Comparison of ENCODE assay signal across 20 cellular contexts in genomic region chr18:79832169-79832568, GRCh38. TPM values are rescaled to one million over a fixed set of nuclear protein-coding genes. Genes with fewer than 3 reads are reported as not detected.
A peak's percentile ranks its signal among the peaks of the same experiment; 100 is the strongest.
DNase-seq lines count a peak whose midpoint lies in the region; ATAC-seq, FAIRE-seq and TF ChIP-seq lines count a peak whose summit lies in the region.
"Had no signal": no experiment of that assay in that cellular context is flagged by ENCODE, and none has a peak within 500 bp of the region (broad histone marks: within the 10 kb centered on the region; RNA-seq: fewer than 3 reads in every experiment).

No MANE protein-coding gene starts in this region.

- H3K9me3 ChIP-seq in H1 (ENCODE audit: insufficient read depth in 2 of 2, low read depth in 1 of 2, low read length in 1 of 2) (peaks cover 0 to 3% of the 10 kb centered on the region in 2 experiments; a peak in 1 of 4 replicates), ovary (no peaks in the 10 kb centered on the region)

- H2BK120ac ChIP-seq in H1 (replicated peaks; ENCODE audit: low read depth, low read length), result no peak overlapping the region
- no peak overlapping the region for H2BK120ac ChIP-seq in mesendoderm (ENCODE audit: low read depth, low read length)

- no peaks in the 10 kb centered on the region for H3K9me3 Mint-ChIP-seq in activated CD8-positive, alpha-beta T cell treated with anti-CD3 and anti-CD28 coated beads, Interleukin-2, amount 10 ng/mL, durations not matched to agents 7 days and 5 days (ENCODE audit: insufficient read depth)
- no peaks in the 10 kb centered on the region for H3K9me3 Mint-ChIP-seq in activated CD8-positive, alpha-beta T cell treated with anti-CD3 and anti-CD28 coated beads for 36 hours
- no peaks in the 10 kb centered on the region for H3K9me3 Mint-ChIP-seq in activated T-helper 2 cell treated with anti-CD3 and anti-CD28 coated beads, Interferon-gamma antibody, Interleukin-2, Interleukin-4, amounts not matched to agents 10 μg/mL and 5 μg/mL and 100 μg/mL, durations not matched to agents 14 hours and 24 hours and 36 hours
- H3K9me3 Mint-ChIP-seq: CD4-positive, alpha-beta T cell had no signal

- no peak overlapping the region for H2AFZ ChIP-seq in H1 (ENCODE audit: low read length)

- intact Hi-C loops in activated CD8-positive, alpha-beta T cell treated with anti-CD3 and anti-CD28 coated beads for 36 hours (cut with micrococcal nuclease), result no loop called here
- intact Hi-C loops in activated T-helper 2 cell treated with anti-CD3 and anti-CD28 coated beads, Interferon-gamma antibody, Interleukin-2, Interleukin-4, amounts not matched to agents 10 μg/mL and 5 μg/mL and 100 μg/mL, durations not matched to agents 14 hours and 24 hours and 36 hours (cut with micrococcal nuclease), result no loop called here
- intact Hi-C loops in ovary (cut with DNase I), result no loop called here

- H3K56ac ChIP-seq in H1 (replicated peaks; ENCODE audit: insufficient read length, low read depth, low read length) (no peak overlapping the region), mesendoderm (ENCODE audit: low read length) (no peak overlapping the region)

- no peak overlapping the region for H3K4ac ChIP-seq in H1 (replicated peaks; ENCODE audit: insufficient read length, low read depth, low read length)
- H3K4ac ChIP-seq in mesendoderm (ENCODE audit: low read depth, low read length), result no peak overlapping the region

- FAIRE-seq in H1 (lab: Jason Lieb, UNC), result no peak
- FAIRE-seq: G401.6, GM12892 had no signal

- peaks cover 2% of the 10 kb centered on the region; the same call in 1 of the 2 replicates for H3K23me2 ChIP-seq in H1 (ENCODE audit: low read depth, low read length)

- no peaks in the 10 kb centered on the region for H3K36me3 Mint-ChIP-seq in activated CD8-positive, alpha-beta T cell treated with anti-CD3 and anti-CD28 coated beads, Interleukin-2, amount 10 ng/mL, durations not matched to agents 7 days and 5 days (ENCODE audit: low read depth)
- no peaks in the 10 kb centered on the region for H3K36me3 Mint-ChIP-seq in activated CD8-positive, alpha-beta T cell treated with anti-CD3 and anti-CD28 coated beads for 36 hours (ENCODE audit: low read depth)
- no peaks in the 10 kb centered on the region for H3K36me3 Mint-ChIP-seq in activated T-helper 2 cell treated with anti-CD3 and anti-CD28 coated beads, Interferon-gamma antibody, Interleukin-2, Interleukin-4, amounts not matched to agents 10 μg/mL and 5 μg/mL and 100 μg/mL, durations not matched to agents 14 hours and 24 hours and 36 hours (ENCODE audit: low read depth)

- TF ChIP-seq EP300 in H1 (IDR thresholded peaks at IDR 0.05; ENCODE audit: borderline replicate concordance in 1 of 2, low read depth in 2 of 2, low read length in 2 of 2), result no peak
- TF ChIP-seq EP300 in ovary (IDR thresholded peaks at IDR 0.05), result no peak

- H2AK5ac ChIP-seq in H1 (ENCODE audit: low read depth, low read length), result peak overlapping the region; percentile 59
- no peak overlapping the region for H2AK5ac ChIP-seq in mesendoderm (ENCODE audit: low read length)

- H3K27me3 Mint-ChIP-seq in activated CD8-positive, alpha-beta T cell treated with anti-CD3 and anti-CD28 coated beads, Interleukin-2, amount 10 ng/mL, durations not matched to agents 7 days and 5 days (ENCODE audit: low read depth), result peaks cover 13% of the 10 kb centered on the region
- peaks cover 13% of the 10 kb centered on the region for H3K27me3 Mint-ChIP-seq in activated CD8-positive, alpha-beta T cell treated with anti-CD3 and anti-CD28 coated beads for 36 hours
- peaks cover 6% of the 10 kb centered on the region for H3K27me3 Mint-ChIP-seq in activated T-helper 2 cell treated with anti-CD3 and anti-CD28 coated beads, Interferon-gamma antibody, Interleukin-2, Interleukin-4, amounts not matched to agents 10 μg/mL and 5 μg/mL and 100 μg/mL, durations not matched to agents 14 hours and 24 hours and 36 hours (ENCODE audit: low read depth)

- no peaks in the 10 kb centered on the region for H3K4me1 Mint-ChIP-seq in activated CD8-positive, alpha-beta T cell treated with anti-CD3 and anti-CD28 coated beads, Interleukin-2, amount 10 ng/mL, durations not matched to agents 7 days and 5 days (ENCODE audit: low read depth)
- H3K4me1 Mint-ChIP-seq in activated CD8-positive, alpha-beta T cell treated with anti-CD3 and anti-CD28 coated beads for 36 hours (ENCODE audit: low read depth), result no peaks in the 10 kb centered on the region
- no peaks in the 10 kb centered on the region for H3K4me1 Mint-ChIP-seq in activated T-helper 2 cell treated with anti-CD3 and anti-CD28 coated beads, Interferon-gamma antibody, Interleukin-2, Interleukin-4, amounts not matched to agents 10 μg/mL and 5 μg/mL and 100 μg/mL, durations not matched to agents 14 hours and 24 hours and 36 hours (ENCODE audit: low read depth)

- TF ChIP-seq CTCF in activated CD8-positive, alpha-beta T cell treated with anti-CD3 and anti-CD28 coated beads for 36 hours (IDR thresholded peaks at IDR 0.05), result no peak
- no peak for TF ChIP-seq CTCF in H1 (IDR thresholded peaks at IDR 0.05; ENCODE audit: control extremely low read depth in 1 of 3, insufficient read depth in 1 of 3, low read depth in 1 of 3, low read length in 3 of 3)
- TF ChIP-seq CTCF in ovary (IDR thresholded peaks at IDR 0.05), result no peak

- H3K79me2 ChIP-seq in H1 (ENCODE audit: control insufficient read depth in 1 of 2, insufficient read depth in 2 of 2, low read length in 2 of 2) (no peaks in the 10 kb centered on the region), mesendoderm (ENCODE audit: control insufficient read depth, insufficient read depth, low read length) (no peaks in the 10 kb centered on the region)

- H4K20me1 ChIP-seq in H1 (replicated peaks in 1 of 2; ENCODE audit: control insufficient read depth in 1 of 2, insufficient read depth in 2 of 2, low read length in 2 of 2), result peaks cover 0 to 4% of the 10 kb centered on the region in 2 experiments

- H3K9ac ChIP-seq in H1 (replicated peaks in 1 of 4; ENCODE audit: extremely low read depth in 1 of 4, low read depth in 3 of 4, low read length in 3 of 4), result no peak overlapping the region
- no peak overlapping the region for H3K9ac ChIP-seq in mesendoderm (ENCODE audit: low read length)

- H3K4me2 ChIP-seq in H1 (ENCODE audit: insufficient read depth in 1 of 2, low read depth in 2 of 2, low read length in 2 of 2) (no peak overlapping the region), mesendoderm (ENCODE audit: low read length) (no peak overlapping the region)

- no peak overlapping the region for H3K14ac ChIP-seq in H1 (ENCODE audit: insufficient read length)

- H2BK15ac ChIP-seq in H1 (ENCODE audit: low read length) (no peak overlapping the region), mesendoderm (replicated peaks; ENCODE audit: low read depth) (no peak overlapping the region)

- H3K79me1 ChIP-seq in H1 (ENCODE audit: low read depth, low read length), result 0 out of 2 replicates have a peak, but pooled peaks cover 3% of the 10 kb centered on the region
- H3K79me1 ChIP-seq in mesendoderm (ENCODE audit: low read length), result no peaks in the 10 kb centered on the region

- DNase-seq in activated CD8-positive, alpha-beta T cell treated with anti-CD3 and anti-CD28 coated beads, Interleukin-2, amount 10 ng/mL, durations not matched to agents 7 days and 5 days, result no peak
- DNase-seq in activated CD8-positive, alpha-beta T cell treated with anti-CD3 and anti-CD28 coated beads for 36 hours, result no peak
- DNase-seq in H1 (ENCODE audit: low read depth in 1 of 2, low spot score in 2 of 2) (no peak), mesendoderm (no peak), NCI-H446 treated with DMSO at 0.1 percent for 48 hours (lab: John Stamatoyannopoulos, UW) (no peak), ovary (no peak)
- no peak for DNase-seq in activated T-helper 2 cell treated with anti-CD3 and anti-CD28 coated beads, Interferon-gamma antibody, Interleukin-2, Interleukin-4, amounts not matched to agents 10 μg/mL and 5 μg/mL and 100 μg/mL, durations not matched to agents 14 hours and 24 hours and 36 hours (ENCODE audit: low spot score)
- DNase-seq: ACHN; C1 segment of cervical spinal cord; Calu3; CD4-positive, alpha-beta T cell; DMS 273 treated with DMSO at 0.1 percent for 48 hours; DMS79 treated with DMSO at 0.1 percent for 48 hours; EL had no signal

- H3K23ac ChIP-seq in H1 (ENCODE audit: insufficient read length), result no peak overlapping the region
- H3K23ac ChIP-seq in mesendoderm (ENCODE audit: low read length), result peak overlapping the region; percentile 24

- H3K4me1 ChIP-seq in H1 (replicated peaks in 1 of 4; ENCODE audit: control insufficient read depth in 3 of 4, insufficient read depth in 4 of 4, low read length in 3 of 4), result no peaks in the 10 kb centered on the region; a peak in 1 of 7 replicates
- no peaks in the 10 kb centered on the region for H3K4me1 ChIP-seq in mesendoderm (ENCODE audit: control insufficient read depth, low read depth, low read length)
- no peaks in the 10 kb centered on the region for H3K4me1 ChIP-seq in ovary (ENCODE audit: insufficient read depth)

- H4K5ac ChIP-seq in H1 (ENCODE audit: insufficient read length, low read depth, low read length) (no peak overlapping the region), mesendoderm (ENCODE audit: low read length) (no peak overlapping the region)

- no peak overlapping the region for H4K8ac ChIP-seq in H1 (ENCODE audit: extremely low read depth, insufficient read depth, low read length)
- no peak overlapping the region for H4K8ac ChIP-seq in mesendoderm (ENCODE audit: low read depth, low read length)

- ATAC-seq in activated CD8-positive, alpha-beta T cell treated with anti-CD3 and anti-CD28 coated beads, Interleukin-2, amount 10 ng/mL, durations not matched to agents 7 days and 5 days, result no peak
- ATAC-seq in activated CD8-positive, alpha-beta T cell treated with anti-CD3 and anti-CD28 coated beads for 36 hours, result no peak
- ATAC-seq: HCT116 had no signal

- peak overlapping the region; percentile 19 for H3K27ac Mint-ChIP-seq in activated CD8-positive, alpha-beta T cell treated with anti-CD3 and anti-CD28 coated beads, Interleukin-2, amount 10 ng/mL, durations not matched to agents 7 days and 5 days
- H3K27ac Mint-ChIP-seq in activated CD8-positive, alpha-beta T cell treated with anti-CD3 and anti-CD28 coated beads for 36 hours, result no peak overlapping the region
- no peak overlapping the region for H3K27ac Mint-ChIP-seq in activated T-helper 2 cell treated with anti-CD3 and anti-CD28 coated beads, Interferon-gamma antibody, Interleukin-2, Interleukin-4, amounts not matched to agents 10 μg/mL and 5 μg/mL and 100 μg/mL, durations not matched to agents 14 hours and 24 hours and 36 hours
- H3K27ac Mint-ChIP-seq: CD4-positive, alpha-beta T cell had no signal

- H3K4me3 ChIP-seq in H1 (ENCODE audit: extremely low read depth in 1 of 4, insufficient read depth in 2 of 4, low read depth in 3 of 4, low read length in 4 of 4) (no peak overlapping the region), mesendoderm (ENCODE audit: low read length) (no peak overlapping the region), ovary (no peak overlapping the region)

- TF ChIP-seq RAD21 in H1 (IDR thresholded peaks at IDR 0.05 in 1 of 2, conservative IDR thresholded peaks at IDR 0.05 in 1 of 2; ENCODE audit: low read depth in 2 of 2, low read length in 2 of 2), result no peak

- TF ChIP-seq POLR2A in H1 (IDR thresholded peaks at IDR 0.05; ENCODE audit: control extremely low read depth in 1 of 2, low read depth in 2 of 2, low read length in 2 of 2) (no peak), ovary (IDR thresholded peaks at IDR 0.05) (no peak)

- H3K27ac ChIP-seq in H1 (ENCODE audit: low read depth, low read length) (no peak overlapping the region), mesendoderm (ENCODE audit: low read depth, low read length) (no peak overlapping the region), ovary (no peak overlapping the region)

- no peak overlapping the region for H3K18ac ChIP-seq in H1 (ENCODE audit: extremely low read depth, low read length)
- no peak overlapping the region for H3K18ac ChIP-seq in mesendoderm (ENCODE audit: low read length)

- no peaks in the 10 kb centered on the region; a peak in 1 of 8 replicates for H3K36me3 ChIP-seq in H1 (ENCODE audit: control insufficient read depth in 2 of 4, insufficient read depth in 4 of 4, low read length in 3 of 4)
- no peaks in the 10 kb centered on the region for H3K36me3 ChIP-seq in mesendoderm (ENCODE audit: control insufficient read depth, insufficient read depth, low read length)
- H3K36me3 ChIP-seq in ovary, result no peaks in the 10 kb centered on the region

- POLR2A ChIA-PET in activated CD8-positive, alpha-beta T cell treated with anti-CD3 and anti-CD28 coated beads, Interleukin-2, amount 10 ng/mL, durations not matched to agents 7 days and 5 days (lab: Charles Lee), result no interaction called here
- POLR2A ChIA-PET in activated CD8-positive, alpha-beta T cell treated with anti-CD3 and anti-CD28 coated beads for 36 hours (lab: Charles Lee), result no interaction called here
- POLR2A ChIA-PET in H1 (lab: Charles Lee; ENCODE audit: partially characterized antibody), result no interaction called here

- H3K27me3 ChIP-seq in H1 (replicated peaks in 1 of 4; ENCODE audit: control insufficient read depth in 3 of 4, extremely low read depth in 1 of 4, insufficient read depth in 3 of 4, low read length in 3 of 4) (no peaks in the 10 kb centered on the region; a peak in 1 of 7 replicates), mesendoderm (ENCODE audit: insufficient read depth, low read length, poor library complexity) (no peaks in the 10 kb centered on the region), ovary (no peaks in the 10 kb centered on the region)

- H2BK5ac ChIP-seq in H1 (ENCODE audit: low read depth, low read length), result peak overlapping the region; percentile 12; the same call in 1 of the 2 replicates
- no peak overlapping the region for H2BK5ac ChIP-seq in mesendoderm (ENCODE audit: low read length)

- peak overlapping the region; percentile 7; the same call in 1 of the 2 replicates for H2BK12ac ChIP-seq in H1 (ENCODE audit: low read depth, low read length)

- no peak overlapping the region for H4K91ac ChIP-seq in H1 (replicated peaks; ENCODE audit: insufficient read length, low read length)

- H3K4me3 Mint-ChIP-seq in activated CD8-positive, alpha-beta T cell treated with anti-CD3 and anti-CD28 coated beads, Interleukin-2, amount 10 ng/mL, durations not matched to agents 7 days and 5 days, result no peak overlapping the region
- H3K4me3 Mint-ChIP-seq in activated CD8-positive, alpha-beta T cell treated with anti-CD3 and anti-CD28 coated beads for 36 hours, result no peak overlapping the region
- no peak overlapping the region for H3K4me3 Mint-ChIP-seq in activated T-helper 2 cell treated with anti-CD3 and anti-CD28 coated beads, Interferon-gamma antibody, Interleukin-2, Interleukin-4, amounts not matched to agents 10 μg/mL and 5 μg/mL and 100 μg/mL, durations not matched to agents 14 hours and 24 hours and 36 hours (ENCODE audit: low read depth)
- H3K4me3 Mint-ChIP-seq: CD4-positive, alpha-beta T cell had no signal

- CTCF ChIA-PET in activated CD8-positive, alpha-beta T cell treated with anti-CD3 and anti-CD28 coated beads, Interleukin-2, amount 10 ng/mL, durations not matched to agents 7 days and 5 days (lab: Charles Lee), result no interaction called here
- CTCF ChIA-PET in activated CD8-positive, alpha-beta T cell treated with anti-CD3 and anti-CD28 coated beads for 36 hours (lab: Charles Lee), result no interaction called here
- CTCF ChIA-PET in H1 (lab: Charles Lee; ENCODE audit: partially characterized antibody), result interaction anchor here (0.6 kb wide), 1 partner anchor 805 kb away, joined by 4 read pairs; no protein-coding TSS in a partner anchor

- WGBS in H1 (ENCODE audit: extremely low coverage in 1 of 2, insufficient coverage in 1 of 2, insufficient read length in 1 of 2, insufficient replicate concordance in 2 of 2, low coverage in 1 of 2, low lambda C conversion rate in 2 of 2, missing lambda C conversion rate in 1 of 2), 2 experiments, result 90% methylated on average over 3 of the region's 3 CpGs; no CpG with 5 or more reads in 1 of the 2 experiments
- no CpG with 5 or more reads among the region's 3 CpGs for WGBS in mesendoderm (ENCODE audit: extremely low coverage, insufficient coverage, low lambda C conversion rate)
- 87 to 90% (median 88%) methylated on average over 3 of the region's 3 CpGs for WGBS in ovary, 3 donors

- no peak overlapping the region for H2BK20ac ChIP-seq in H1 (ENCODE audit: low read length)

RNA-seq across cellular contexts. Expression of gene KCNG2, which starts 34.4 kb away (rescaled TPM):
- total RNA-seq in activated CD8-positive, alpha-beta T cell treated with anti-CD3 and anti-CD28 coated beads, Interleukin-2, amount 10 ng/mL, durations not matched to agents 7 days and 5 days, result not detected
- not detected for total RNA-seq in activated CD8-positive, alpha-beta T cell treated with anti-CD3 and anti-CD28 coated beads for 36 hours
- total RNA-seq in H1 (2021; fragmentation: NEBNext Ultra II Directional; extraction: Animal tissue kit (Norgen Biotek cat#: 25700)), result 0.19 TPM in 1 of 2 replicates, not detected in the other
- polyA plus RNA-seq in H1 (2011; rRNA removed) (0.71 and 0.74 TPM in 2 replicates), ovary (under 1 TPM in 1 of 2 donors, not detected in 1; 0.10 TPM)
- 0.52 TPM for polyA plus RNA-seq in H1 (2011; cell fraction: cytosol; rRNA removed)
- 0.57 TPM for polyA plus RNA-seq in H1 (2011; cell fraction: nucleus; rRNA removed)
- 0.23 to 0.52 TPM (median 0.32 TPM) in 3 of 4 replicates, not detected in the other for polyA plus RNA-seq in H1 (2012, experiment 1 of 2)
- 0.14 TPM for polyA plus RNA-seq in H1 (2012, experiment 2 of 2)
- 0.10 TPM for polyA plus RNA-seq in H1 (2013, experiment 1 of 2)
- polyA plus RNA-seq in H1 (2013, experiment 2 of 2), result 0.04 TPM
- polyA minus RNA-seq in H1 (2011; rRNA and poly(A)+ RNA removed), result 0.13 TPM in 1 of 2 replicates, not detected in the other
- polyA minus RNA-seq in H1 (2011; cell fraction: cytosol; rRNA and poly(A)+ RNA removed), result not detected
- not detected for polyA minus RNA-seq in H1 (2011; cell fraction: nucleus; rRNA and poly(A)+ RNA removed)
- 0.04 TPM for polyA plus RNA-seq in mesendoderm (2013, experiment 1 of 2)
- not detected for polyA plus RNA-seq in mesendoderm (2013, experiment 2 of 2)
- not detected in 2 replicates for total RNA-seq in activated T-helper 2 cell treated with anti-CD3 and anti-CD28 coated beads, Interferon-gamma antibody, Interleukin-2, Interleukin-4, amounts not matched to agents 10 μg/mL and 5 μg/mL and 100 μg/mL, durations not matched to agents 14 hours and 24 hours and 36 hours
- under 1 TPM in 5 of 7 donors, not detected in 2; 0.17 to 0.80 (median 0.23) TPM for total RNA-seq in ovary
- total RNA-seq: A172; Calu3; CD4-positive, alpha-beta T cell; H4; HT-29 had no signal
